23 cellular contexts compared by ENCODE assay signal in the genomic region with DNA sequence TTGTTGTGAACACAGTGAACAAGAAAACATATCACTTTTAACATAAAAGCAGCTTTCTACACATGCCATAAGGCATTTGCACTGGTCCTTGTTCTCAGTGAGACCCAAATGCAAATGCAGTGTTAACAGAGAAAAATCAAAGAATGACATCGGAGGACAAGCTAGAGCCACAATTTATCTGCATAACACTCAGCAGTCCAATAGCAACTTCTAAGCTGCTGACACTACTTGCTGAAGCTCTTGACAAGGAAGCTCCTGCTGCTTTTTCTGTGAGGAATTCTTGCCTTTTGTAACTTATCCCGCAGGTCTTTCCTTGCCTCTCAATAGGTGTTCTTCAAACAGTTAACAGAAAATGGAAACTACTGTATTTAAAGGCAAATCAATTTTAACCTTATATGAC. TPM values are rescaled to one million over a fixed set of nuclear protein-coding genes. Genes with fewer than 3 reads are reported as not detected.
"Had no signal": no experiment of that assay in that cellular context is flagged by ENCODE, and none has a peak within 500 bp of the region (broad histone marks: within the 10 kb centered on the region; RNA-seq: fewer than 3 reads in every experiment).

No MANE protein-coding gene starts in this region.

- H3K9me3 Mint-ChIP-seq: activated naive CD8-positive, alpha-beta T cell treated with anti-CD3 and anti-CD28 coated beads, Interleukin-2, amount 10 ng/mL, durations not matched to agents 7 days and 5 days; nephron had no signal

- H3K9me3 ChIP-seq: body of pancreas, pancreas, stomach, testis, upper lobe of left lung had no signal

- H3K4me3 Mint-ChIP-seq: activated CD4-positive, alpha-beta memory T cell treated with anti-CD3 and anti-CD28 coated beads, Interleukin-2, amount 10 ng/mL, durations not matched to agents 7 days and 5 days; activated CD8-positive, alpha-beta memory T cell treated with anti-CD3 and anti-CD28 coated beads, Interleukin-2, amount 10 ng/mL, durations not matched to agents 7 days and 5 days; activated naive CD8-positive, alpha-beta T cell treated with anti-CD3 and anti-CD28 coated beads, Interleukin-2, amount 10 ng/mL, durations not matched to agents 7 days and 5 days; activated T-helper 17 cell treated with anti-CD3 and anti-CD28 coated beads, Interleukin-2, amount 50 U/mL, for 72 hours; nephron; stimulated activated effector memory CD8-positive, alpha-beta T cell treated with anti-CD3 and anti-CD28 coated beads, Interleukin-12 subunit alpha, Interleukin-12 subunit beta, amount 100 ng/mL, for 72 hours had no signal

- H3K27me3 Mint-ChIP-seq: activated CD4-positive, alpha-beta memory T cell treated with anti-CD3 and anti-CD28 coated beads, Interleukin-2, amount 10 ng/mL, durations not matched to agents 7 days and 5 days; activated CD8-positive, alpha-beta memory T cell treated with anti-CD3 and anti-CD28 coated beads, Interleukin-2, amount 10 ng/mL, durations not matched to agents 7 days and 5 days; activated naive CD8-positive, alpha-beta T cell treated with anti-CD3 and anti-CD28 coated beads, Interleukin-2, amount 10 ng/mL, durations not matched to agents 7 days and 5 days; activated T-helper 17 cell treated with anti-CD3 and anti-CD28 coated beads, Interleukin-2, amount 50 U/mL, for 72 hours had no signal

- H3K4me1 ChIP-seq: body of pancreas, pancreas, stomach, testis, upper lobe of left lung had no signal

- H3K27me3 ChIP-seq: body of pancreas, pancreas, stomach, testis, upper lobe of left lung had no signal

- H3K4me1 Mint-ChIP-seq: activated CD4-positive, alpha-beta memory T cell treated with anti-CD3 and anti-CD28 coated beads, Interleukin-2, amount 10 ng/mL, durations not matched to agents 7 days and 5 days; activated CD8-positive, alpha-beta memory T cell treated with anti-CD3 and anti-CD28 coated beads, Interleukin-2, amount 10 ng/mL, durations not matched to agents 7 days and 5 days; activated naive CD8-positive, alpha-beta T cell treated with anti-CD3 and anti-CD28 coated beads, Interleukin-2, amount 10 ng/mL, durations not matched to agents 7 days and 5 days; activated T-helper 17 cell treated with anti-CD3 and anti-CD28 coated beads, Interleukin-2, amount 50 U/mL, for 72 hours; nephron; stimulated activated effector memory CD8-positive, alpha-beta T cell treated with anti-CD3 and anti-CD28 coated beads, Interleukin-12 subunit alpha, Interleukin-12 subunit beta, amount 100 ng/mL, for 72 hours had no signal

- H3K4me3 ChIP-seq: body of pancreas, lung, pancreas, smooth muscle cell, stomach, testis, upper lobe of left lung had no signal

- H3K36me3 ChIP-seq: pancreas, stomach, upper lobe of left lung had no signal

- H3K27ac ChIP-seq: body of pancreas, pancreas, stomach, testis, upper lobe of left lung had no signal

- H3K27ac Mint-ChIP-seq: activated CD4-positive, alpha-beta memory T cell treated with anti-CD3 and anti-CD28 coated beads, Interleukin-2, amount 10 ng/mL, durations not matched to agents 7 days and 5 days; activated CD8-positive, alpha-beta memory T cell treated with anti-CD3 and anti-CD28 coated beads, Interleukin-2, amount 10 ng/mL, durations not matched to agents 7 days and 5 days; activated naive CD8-positive, alpha-beta T cell treated with anti-CD3 and anti-CD28 coated beads, Interleukin-2, amount 10 ng/mL, durations not matched to agents 7 days and 5 days; activated T-helper 17 cell treated with anti-CD3 and anti-CD28 coated beads, Interleukin-2, amount 50 U/mL, for 72 hours; nephron; stimulated activated effector memory CD8-positive, alpha-beta T cell treated with anti-CD3 and anti-CD28 coated beads, Interleukin-12 subunit alpha, Interleukin-12 subunit beta, amount 100 ng/mL, for 72 hours had no signal

- DNase-seq: activated CD4-positive, alpha-beta memory T cell treated with anti-CD3 and anti-CD28 coated beads, Interleukin-2, amount 10 ng/mL, durations not matched to agents 7 days and 5 days; activated CD4-positive, alpha-beta T cell treated with anti-CD3 and anti-CD28 coated beads for 48 hours; activated CD8-positive, alpha-beta memory T cell treated with anti-CD3 and anti-CD28 coated beads, Interleukin-2, amount 10 ng/mL, durations not matched to agents 7 days and 5 days; activated naive CD4-positive, alpha-beta T cell; activated naive CD8-positive, alpha-beta T cell treated with anti-CD3 and anti-CD28 coated beads, Interleukin-2, amount 10 ng/mL, durations not matched to agents 7 days and 5 days; activated T-cell treated with anti-CD3 and anti-CD28 coated beads, Interleukin-2, amount 50 U/mL, for 1 hour; body of pancreas; erythroblast; hypothalamus; midbrain; pancreas; stimulated activated CD4-positive, alpha-beta T cell treated with anti-CD3 and anti-CD28 coated beads, Interleukin-4, amount 100 ng/mL, for 1 hour; stomach; testis; upper lobe of left lung had no signal

- H3K36me3 Mint-ChIP-seq: activated CD8-positive, alpha-beta memory T cell treated with anti-CD3 and anti-CD28 coated beads, Interleukin-2, amount 10 ng/mL, durations not matched to agents 7 days and 5 days; activated naive CD8-positive, alpha-beta T cell treated with anti-CD3 and anti-CD28 coated beads, Interleukin-2, amount 10 ng/mL, durations not matched to agents 7 days and 5 days; stimulated activated effector memory CD8-positive, alpha-beta T cell treated with anti-CD3 and anti-CD28 coated beads, Interleukin-12 subunit alpha, Interleukin-12 subunit beta, amount 100 ng/mL, for 72 hours had no signal

RNA-seq across cellular contexts. Expression of a gene that starts 34.7 kb away (rescaled TPM):
- total RNA-seq: activated CD4-positive, alpha-beta memory T cell treated with anti-CD3 and anti-CD28 coated beads, Interleukin-2, amount 10 ng/mL, durations not matched to agents 7 days and 5 days; activated CD8-positive, alpha-beta memory T cell treated with anti-CD3 and anti-CD28 coated beads, Interleukin-2, amount 10 ng/mL, durations not matched to agents 7 days and 5 days; activated naive CD8-positive, alpha-beta T cell treated with anti-CD3 and anti-CD28 coated beads, Interleukin-2, amount 10 ng/mL, durations not matched to agents 7 days and 5 days; activated T-helper 17 cell treated with anti-CD3 and anti-CD28 coated beads, Interleukin-2, amount 50 U/mL, for 72 hours; dermis microvascular lymphatic vessel endothelial cell; T-helper 2 cell treated with Interferon-gamma antibody and Interleukin-4, amounts not matched to agents 100 ng/mL and 5 ng/mL, for 36 hours had no signal
- polyA plus RNA-seq: keratinocyte, smooth muscle cell, stomach had no signal
